1 cellular context compared by ENCODE assay signal in genomic region chr3:125593991-125594574, GRCh38.
TF ChIP-seq lines count a peak whose summit lies in the region.

No MANE protein-coding gene starts in this region.

TF ChIP-seq in GM23338, 12 proteins besides CTCF, POLR2A, EP300 and RAD21 (continued from another document):
- TF ChIP-seq, protein P1, sequence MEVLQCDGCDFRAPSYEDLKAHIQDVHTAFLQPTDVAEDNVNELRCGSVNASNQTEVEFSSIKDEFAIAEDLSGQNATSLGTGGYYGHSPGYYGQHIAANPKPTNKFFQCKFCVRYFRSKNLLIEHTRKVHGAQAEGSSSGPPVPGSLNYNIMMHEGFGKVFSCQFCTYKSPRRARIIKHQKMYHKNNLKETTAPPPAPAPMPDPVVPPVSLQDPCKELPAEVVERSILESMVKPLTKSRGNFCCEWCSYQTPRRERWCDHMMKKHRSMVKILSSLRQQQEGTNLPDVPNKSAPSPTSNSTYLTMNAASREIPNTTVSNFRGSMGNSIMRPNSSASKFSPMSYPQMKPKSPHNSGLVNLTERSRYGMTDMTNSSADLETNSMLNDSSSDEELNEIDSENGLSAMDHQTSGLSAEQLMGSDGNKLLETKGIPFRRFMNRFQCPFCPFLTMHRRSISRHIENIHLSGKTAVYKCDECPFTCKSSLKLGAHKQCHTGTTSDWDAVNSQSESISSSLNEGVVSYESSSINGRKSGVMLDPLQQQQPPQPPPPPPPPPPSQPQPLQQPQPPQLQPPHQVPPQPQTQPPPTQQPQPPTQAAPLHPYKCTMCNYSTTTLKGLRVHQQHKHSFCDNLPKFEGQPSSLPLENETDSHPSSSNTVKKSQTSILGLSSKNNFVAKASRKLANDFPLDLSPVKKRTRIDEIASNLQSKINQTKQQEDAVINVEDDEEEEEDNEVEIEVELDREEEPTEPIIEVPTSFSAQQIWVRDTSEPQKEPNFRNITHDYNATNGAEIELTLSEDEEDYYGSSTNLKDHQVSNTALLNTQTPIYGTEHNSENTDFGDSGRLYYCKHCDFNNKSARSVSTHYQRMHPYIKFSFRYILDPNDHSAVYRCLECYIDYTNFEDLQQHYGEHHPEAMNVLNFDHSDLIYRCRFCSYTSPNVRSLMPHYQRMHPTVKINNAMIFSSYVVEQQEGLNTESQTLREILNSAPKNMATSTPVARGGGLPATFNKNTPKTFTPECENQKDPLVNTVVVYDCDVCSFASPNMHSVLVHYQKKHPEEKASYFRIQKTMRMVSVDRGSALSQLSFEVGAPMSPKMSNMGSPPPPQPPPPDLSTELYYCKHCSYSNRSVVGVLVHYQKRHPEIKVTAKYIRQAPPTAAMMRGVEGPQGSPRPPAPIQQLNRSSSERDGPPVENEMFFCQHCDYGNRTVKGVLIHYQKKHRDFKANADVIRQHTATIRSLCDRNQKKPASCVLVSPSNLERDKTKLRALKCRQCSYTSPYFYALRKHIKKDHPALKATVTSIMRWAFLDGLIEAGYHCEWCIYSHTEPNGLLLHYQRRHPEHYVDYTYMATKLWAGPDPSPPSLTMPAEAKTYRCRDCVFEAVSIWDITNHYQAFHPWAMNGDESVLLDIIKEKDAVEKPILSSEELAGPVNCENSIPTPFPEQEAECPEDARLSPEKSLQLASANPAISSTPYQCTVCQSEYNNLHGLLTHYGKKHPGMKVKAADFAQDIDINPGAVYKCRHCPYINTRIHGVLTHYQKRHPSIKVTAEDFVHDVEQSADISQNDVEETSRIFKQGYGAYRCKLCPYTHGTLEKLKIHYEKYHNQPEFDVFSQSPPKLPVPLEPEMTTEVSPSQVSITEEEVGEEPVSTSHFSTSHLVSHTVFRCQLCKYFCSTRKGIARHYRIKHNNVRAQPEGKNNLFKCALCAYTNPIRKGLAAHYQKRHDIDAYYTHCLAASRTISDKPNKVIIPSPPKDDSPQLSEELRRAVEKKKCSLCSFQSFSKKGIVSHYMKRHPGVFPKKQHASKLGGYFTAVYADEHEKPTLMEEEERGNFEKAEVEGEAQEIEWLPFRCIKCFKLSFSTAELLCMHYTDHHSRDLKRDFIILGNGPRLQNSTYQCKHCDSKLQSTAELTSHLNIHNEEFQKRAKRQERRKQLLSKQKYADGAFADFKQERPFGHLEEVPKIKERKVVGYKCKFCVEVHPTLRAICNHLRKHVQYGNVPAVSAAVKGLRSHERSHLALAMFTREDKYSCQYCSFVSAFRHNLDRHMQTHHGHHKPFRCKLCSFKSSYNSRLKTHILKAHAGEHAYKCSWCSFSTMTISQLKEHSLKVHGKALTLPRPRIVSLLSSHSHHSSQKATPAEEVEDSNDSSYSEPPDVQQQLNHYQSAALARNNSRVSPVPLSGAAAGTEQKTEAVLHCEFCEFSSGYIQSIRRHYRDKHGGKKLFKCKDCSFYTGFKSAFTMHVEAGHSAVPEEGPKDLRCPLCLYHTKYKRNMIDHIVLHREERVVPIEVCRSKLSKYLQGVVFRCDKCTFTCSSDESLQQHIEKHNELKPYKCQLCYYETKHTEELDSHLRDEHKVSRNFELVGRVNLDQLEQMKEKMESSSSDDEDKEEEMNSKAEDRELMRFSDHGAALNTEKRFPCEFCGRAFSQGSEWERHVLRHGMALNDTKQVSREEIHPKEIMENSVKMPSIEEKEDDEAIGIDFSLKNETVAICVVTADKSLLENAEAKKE (CRISPR knock-in tag; IDR thresholded peaks at IDR 0.05), result no peak
